ENCODE assay signal across 1 cellular context in the genomic region with DNA sequence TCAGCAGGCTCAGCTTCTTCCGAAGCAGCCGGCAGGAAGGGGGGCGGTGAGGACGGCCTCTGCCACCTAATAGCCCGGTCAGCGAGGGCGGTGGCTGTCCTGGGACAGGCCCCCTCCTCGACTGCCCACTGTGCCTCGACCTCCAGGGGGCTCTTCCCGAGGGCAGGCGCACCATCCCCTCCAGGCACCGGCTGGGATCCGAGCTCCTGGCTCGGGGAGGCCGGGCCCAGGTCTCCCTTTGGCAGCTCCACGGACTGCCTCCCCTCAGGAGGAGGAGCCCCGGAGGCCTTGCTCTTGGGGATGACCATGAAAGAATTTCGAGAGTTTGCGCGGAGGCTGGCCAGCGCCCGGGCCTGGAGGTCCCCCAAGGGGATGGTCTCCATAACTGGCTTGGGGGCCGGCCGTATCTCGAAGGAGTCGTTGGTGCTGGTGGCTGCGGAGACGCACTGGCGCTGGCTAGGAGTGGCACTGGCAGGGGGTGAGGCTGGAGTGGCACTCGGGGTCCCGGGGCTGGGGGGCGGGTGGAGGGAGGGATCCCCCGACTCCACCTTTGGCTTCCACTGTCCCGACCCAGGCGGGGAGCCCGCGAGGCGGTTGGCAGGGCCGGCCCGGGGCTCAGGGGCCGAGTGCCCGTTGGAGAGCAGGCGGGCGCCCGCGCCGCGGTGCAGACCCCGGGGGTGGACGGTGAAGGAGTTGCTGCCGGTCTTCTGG.
TF ChIP-seq lines count a peak whose summit lies in the region.

No MANE protein-coding gene starts in this region.

TF ChIP-seq in IMR-90, 13 proteins besides CTCF, POLR2A, EP300 and RAD21:
- no peak for TF ChIP-seq NFE2L2 (IDR thresholded peaks at IDR 0.05; ENCODE audit: low read depth, low read length)
- TF ChIP-seq MAZ (IDR thresholded peaks at IDR 0.05; ENCODE audit: borderline replicate concordance, low read depth, low read length) = no peak
- TF ChIP-seq CEBPB (IDR thresholded peaks at IDR 0.05; ENCODE audit: low read depth, low read length) = no peak
- no peak for TF ChIP-seq ELK1 (IDR thresholded peaks at IDR 0.05; ENCODE audit: borderline replicate concordance, low read depth, low read length)
- TF ChIP-seq RFX5 (IDR thresholded peaks at IDR 0.05; ENCODE audit: low read depth, low read length) = no peak
- no peak for TF ChIP-seq BHLHE40 (IDR thresholded peaks at IDR 0.05; ENCODE audit: low read depth, low read length)
